10 cellular contexts compared by ENCODE assay signal in the genomic region with DNA sequence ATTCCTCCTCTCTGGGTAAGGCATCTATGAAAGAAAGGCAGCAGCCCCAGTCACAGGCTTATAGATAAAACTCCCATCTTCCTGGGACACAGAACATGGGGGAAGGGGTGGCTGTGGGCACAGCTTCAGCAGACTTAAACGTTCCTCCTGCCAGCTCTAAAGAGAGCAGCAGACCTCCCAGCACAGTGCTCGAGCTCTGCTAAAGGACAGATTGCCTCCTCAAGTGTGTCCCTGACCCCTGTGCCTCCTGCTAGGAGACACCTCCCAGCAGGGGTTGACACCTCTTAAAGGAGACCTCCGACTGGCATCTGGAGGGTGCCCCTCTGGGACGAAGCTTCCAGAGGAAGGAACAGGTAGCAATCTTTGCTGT.
DNase-seq lines count a peak whose midpoint lies in the region; ATAC-seq, FAIRE-seq and TF ChIP-seq lines count a peak whose summit lies in the region.
"Had no signal": no experiment of that assay in that cellular context is flagged by ENCODE, and none has a peak within 500 bp of the region (broad histone marks: within the 10 kb centered on the region; RNA-seq: fewer than 3 reads in every experiment).

No MANE protein-coding gene starts in this region.

- H3K9ac ChIP-seq in MM.1S (ENCODE audit: low read length) = peak overlapping the region; percentile 33; the same call in 1 of the 2 replicates

- H3K4me2 ChIP-seq in MM.1S (ENCODE audit: low read depth, low read length) = peak overlapping the region; percentile 73

- H3K27ac Mint-ChIP-seq in stimulated activated naive CD8-positive, alpha-beta T cell treated with anti-CD3 and anti-CD28 coated beads, Interleukin-15, Interleukin-2, amounts not matched to agents 100 ng/mL and 50 ng/mL, for 24 hours = no peak overlapping the region

- no peak for ATAC-seq in stimulated activated naive CD8-positive, alpha-beta T cell treated with anti-CD3 and anti-CD28 coated beads, Interleukin-15, Interleukin-2, amounts not matched to agents 100 U/mL and 50 U/mL, for 24 hours
- ATAC-seq in lower lobe of right lung = no peak

- H3K4me1 Mint-ChIP-seq in stimulated activated naive CD8-positive, alpha-beta T cell treated with anti-CD3 and anti-CD28 coated beads, Interleukin-15, Interleukin-2, amounts not matched to agents 100 ng/mL and 50 ng/mL, for 24 hours (ENCODE audit: low read depth) = peaks cover 33% of the 10 kb centered on the region

- H3K9me2 ChIP-seq in MM.1S (replicated peaks; ENCODE audit: insufficient read depth, low read length) = no peaks in the 10 kb centered on the region

- peaks cover 21% of the 10 kb centered on the region for H3K36me3 Mint-ChIP-seq in stimulated activated naive CD8-positive, alpha-beta T cell treated with anti-CD3 and anti-CD28 coated beads, Interleukin-15, Interleukin-2, amounts not matched to agents 100 ng/mL and 50 ng/mL, for 24 hours (ENCODE audit: low read depth)

- peak overlapping the region; percentile 74 for H2AFZ ChIP-seq in MM.1S (ENCODE audit: low read length)

- H4K20me1 ChIP-seq in MM.1S (ENCODE audit: insufficient read depth, low read length) = no peaks in the 10 kb centered on the region

- TF ChIP-seq POLR2A in GM12891 (IDR thresholded peaks at IDR 0.05; ENCODE audit: low read depth, low read length) = no peak

- H3K4me1 ChIP-seq in MM.1S (ENCODE audit: low read length) = 0 out of 2 replicates have a peak, but pooled peaks cover 6% of the 10 kb centered on the region
- H3K4me1 ChIP-seq in lower lobe of right lung = peaks cover 6% of the 10 kb centered on the region

- peaks cover 18% of the 10 kb centered on the region for H3K9me3 Mint-ChIP-seq in stimulated activated naive CD8-positive, alpha-beta T cell treated with anti-CD3 and anti-CD28 coated beads, Interleukin-15, Interleukin-2, amounts not matched to agents 100 ng/mL and 50 ng/mL, for 24 hours

- no peak overlapping the region for H3K4me3 ChIP-seq in MM.1S (ENCODE audit: low read length)
- peak overlapping the region; percentile 21 for H3K4me3 ChIP-seq in lower lobe of right lung
- H3K4me3 ChIP-seq in foreskin fibroblast (ENCODE audit: low read depth in 1 of 2, low read length in 2 of 2) = no peak overlapping the region

- H3K27me3 ChIP-seq in MM.1S (replicated peaks; ENCODE audit: insufficient read depth, low read length) (no peaks in the 10 kb centered on the region), lower lobe of right lung (ENCODE audit: low read depth) (no peaks in the 10 kb centered on the region)

- H3K9me3 ChIP-seq in MM.1S (replicated peaks; ENCODE audit: insufficient read depth, low read length) (no peaks in the 10 kb centered on the region), lower lobe of right lung (no peaks in the 10 kb centered on the region)

- no peaks in the 10 kb centered on the region for H3K27me3 Mint-ChIP-seq in stimulated activated naive CD8-positive, alpha-beta T cell treated with anti-CD3 and anti-CD28 coated beads, Interleukin-15, Interleukin-2, amounts not matched to agents 100 ng/mL and 50 ng/mL, for 24 hours

- H3K4me3 Mint-ChIP-seq in stimulated activated naive CD8-positive, alpha-beta T cell treated with anti-CD3 and anti-CD28 coated beads, Interleukin-15, Interleukin-2, amounts not matched to agents 100 ng/mL and 50 ng/mL, for 24 hours = peak overlapping the region; percentile 35

- TF ChIP-seq CTCF in MM.1S (IDR thresholded peaks at IDR 0.05; ENCODE audit: low read length) (no peak), lower lobe of right lung (IDR thresholded peaks at IDR 0.05) (no peak), foreskin fibroblast (IDR thresholded peaks at IDR 0.05; ENCODE audit: low read depth, low read length) (no peak)

- intact Hi-C loops in lower lobe of right lung (cut with DNase I) = no loop called here

- no peak for DNase-seq in stimulated activated naive CD8-positive, alpha-beta T cell treated with anti-CD3 and anti-CD28 coated beads, Interleukin-15, Interleukin-2, amounts not matched to agents 100 U/mL and 50 U/mL, for 24 hours
- DNase-seq in MM.1S (no peak), lower lobe of right lung (no peak), NCI-H1092 treated with DMSO at 0.1 percent for 48 hours (lab: John Stamatoyannopoulos, UW) (no peak), NCI-H1048 (lab: John Stamatoyannopoulos, UW) (no peak), foreskin fibroblast (no peak), GM12891 (ENCODE audit: insufficient read length, low spot score) (no peak)
- DNase-seq: NCI-H187 had no signal

- H3K36me3 ChIP-seq in MM.1S (replicated peaks; ENCODE audit: insufficient read depth, low read length) = no peaks in the 10 kb centered on the region
- no peaks in the 10 kb centered on the region for H3K36me3 ChIP-seq in lower lobe of right lung

- H3K79me2 ChIP-seq in MM.1S (ENCODE audit: low read length) = no peaks in the 10 kb centered on the region

- FAIRE-seq in GM12891 (lab: Jason Lieb, UNC) = no peak
- FAIRE-seq: small intestine had no signal

- peak overlapping the region; percentile 48; the same call in 1 of the 2 replicates for H3K27ac ChIP-seq in MM.1S (ENCODE audit: low read length)
- H3K27ac ChIP-seq in lower lobe of right lung = no peak overlapping the region

- no peaks in the 10 kb centered on the region for H3F3A ChIP-seq in MM.1S (ENCODE audit: insufficient read depth, low read length)

TF ChIP-seq in GM12891, 5 proteins besides CTCF, POLR2A, EP300 and RAD21:
- TF ChIP-seq POLR2AphosphoS5 (IDR thresholded peaks at IDR 0.05; ENCODE audit: low read depth, low read length) (no peak), PAX5 (IDR thresholded peaks at IDR 0.05; ENCODE audit: insufficient read depth, low read length, severe bottlenecking) (no peak), TAF1 (IDR thresholded peaks at IDR 0.05; ENCODE audit: low read depth, low read length) (no peak), SPI1 (IDR thresholded peaks at IDR 0.05; ENCODE audit: low read depth, low read length) (no peak), POU2F2 (IDR thresholded peaks at IDR 0.05; ENCODE audit: low read depth, low read length) (no peak)
